8 cellular contexts compared by ENCODE assay signal in genomic region chr11:114166897-114167323, GRCh38.
DNase-seq lines count a peak whose midpoint lies in the region; ATAC-seq and TF ChIP-seq lines count a peak whose summit lies in the region.

No MANE protein-coding gene starts in this region.

- intact Hi-C loops in Right ventricle myocardium inferior (cut with DNase I): no loop called here
- intact Hi-C loops in cardiac septum (cut with DNase I): no loop called here
- intact Hi-C loops in mammary epithelial cell (cut with micrococcal nuclease): loop anchor here (5.0 to 10.0 kb wide), 3 partner anchors 35 to 852 kb away; partner anchors contain the start of gene TTC12
- intact Hi-C loops in lower leg skin (cut with DNase I; ENCODE audit: low total_unique reads): no loop called here
- intact Hi-C loops in thyroid gland (cut with DNase I): no loop called here

- H3K9ac ChIP-seq in mammary epithelial cell (ENCODE audit: insufficient read depth, low read length): no peak overlapping the region

- TF ChIP-seq POLR2A in lower leg skin (IDR thresholded peaks at IDR 0.05) (no peak), thyroid gland (IDR thresholded peaks at IDR 0.05) (peak in 1 of 2 donors; percentile 49)

- H3K4me3 ChIP-seq in mammary epithelial cell (replicated peaks in 1 of 3; ENCODE audit: insufficient read depth in 1 of 3, low read depth in 2 of 3, low read length in 3 of 3) (no peak overlapping the region), lower leg skin (ENCODE audit: low read depth, poor library complexity, severe bottlenecking) (no peak overlapping the region), thyroid gland (replicated peaks in 1 of 3) (no peak overlapping the region)

- H4K20me1 ChIP-seq in mammary epithelial cell (ENCODE audit: insufficient read depth, low read length): no peaks in the 10 kb centered on the region

- peak; percentile 8 for ATAC-seq in Right ventricle myocardium inferior
- ATAC-seq in GM21737 (IDR thresholded peaks at IDR 0.05; ENCODE audit: unreplicated experiment): no peak

- CTCF ChIA-PET in mammary epithelial cell (lab: Charles Lee; ENCODE audit: low non-redundant PET): no interaction called here

- no peak overlapping the region for H2AFZ ChIP-seq in mammary epithelial cell (ENCODE audit: low read depth, low read length)

- peak overlapping the region; percentile 64 for H3K4me2 ChIP-seq in mammary epithelial cell (ENCODE audit: insufficient read depth, low read depth, low read length)

- dilution Hi-C loops in mammary epithelial cell (cut with HindIII; ENCODE audit: low sequenced_read_pairs): loop anchor here (5.0 kb wide), 1 partner anchor 55 kb away; no protein-coding TSS in a partner anchor

- H3K27ac ChIP-seq in mammary epithelial cell (ENCODE audit: insufficient read depth, low read depth, low read length) (no peak overlapping the region), thyroid gland (peak overlapping the region; percentile 99 to 100 (median 100))

- TF ChIP-seq CTCF in mammary epithelial cell (conservative IDR thresholded peaks at IDR 0.05 in 1 of 2, IDR thresholded peaks at IDR 0.05 in 1 of 2; ENCODE audit: extremely low read depth in 1 of 2, insufficient read depth in 1 of 2, low read depth in 1 of 2, low read length in 2 of 2) (no peak), lower leg skin (IDR thresholded peaks at IDR 0.05) (no peak), thyroid gland (IDR thresholded peaks at IDR 0.05) (no peak)

- H3K4me1 ChIP-seq in mammary epithelial cell (ENCODE audit: insufficient read depth, low read length) (peaks cover 37% of the 10 kb centered on the region), thyroid gland (peaks cover 92 to 96% of the 10 kb centered on the region in 2 donors)

- BruUV-seq in mammary epithelial cell (replicated peaks; lab: Mats Ljungman, UMichigan): no TSS peak

- peaks cover 11% of the 10 kb centered on the region for H3K27me3 ChIP-seq in mammary epithelial cell (ENCODE audit: insufficient read depth, low read length)
- H3K27me3 ChIP-seq in thyroid gland: no peaks in the 10 kb centered on the region

- DNase-seq in Right ventricle myocardium inferior (ENCODE audit: missing footprints) (no peak), cardiac septum (ENCODE audit: low spot score) (no peak), NOMO-1 treated with DMSO at 0.1 percent for 48 hours (lab: John Stamatoyannopoulos, UW; ENCODE audit: unreplicated experiment) (peak; percentile 88), mammary epithelial cell (peak; percentile 83), lower leg skin (ENCODE audit: low spot score in 2 of 2) (peak; percentile 58 to 85), thyroid gland (peak in 1 of 2 donors; percentile 10)
- no peak for DNase-seq in activated CD4-positive, alpha-beta T cell treated with anti-CD3 and anti-CD28 coated beads, Interleukin-2, amount 50 U/mL, for 4 hours

- no peaks in the 10 kb centered on the region for H3K79me2 ChIP-seq in mammary epithelial cell (ENCODE audit: insufficient read depth, low read length)

- H3K9me3 ChIP-seq in mammary epithelial cell (replicated peaks; ENCODE audit: insufficient read depth, low read length) (no peaks in the 10 kb centered on the region), thyroid gland (no peaks in the 10 kb centered on the region)

- WGBS in mammary epithelial cell (ENCODE audit: low coverage, missing lambda C conversion rate): 0% methylated on average over 3 of the region's 3 CpGs
- WGBS in lower leg skin, 2 donors: 0 to 1% methylated on average over 3 of the region's 3 CpGs
- 4 to 6% methylated on average over 3 of the region's 3 CpGs for WGBS in thyroid gland, 2 donors

- in situ Hi-C loops in mammary epithelial cell (cut with MboI; ENCODE audit: low sequenced_read_pairs in 2 of 2): no loop called here

- H3K36me3 ChIP-seq in mammary epithelial cell (ENCODE audit: insufficient read depth, low read length) (no peaks in the 10 kb centered on the region), thyroid gland (no peaks in the 10 kb centered on the region)

Comparison
In these comparisons a context has a peak if more than half of its experiments do, and no peak if none do; other contexts are left out.
1. DNase-seq: peak in NOMO-1 treated with DMSO at 0.1 percent for 48 hours (single experiment), mammary epithelial cell (single experiment) and lower leg skin (2 of 2); none in Right ventricle myocardium inferior (single experiment), cardiac septum (single experiment) and activated CD4-positive, alpha-beta T cell treated with anti-CD3 and anti-CD28 coated beads, Interleukin-2, amount 50 U/mL, for 4 hours (0 of 2).